ENCODE assay signal across 8 cellular contexts in genomic region chr10:84329094-84329611, GRCh38. TPM values are rescaled to one million over a fixed set of nuclear protein-coding genes. Genes with fewer than 3 reads are reported as not detected.
DNase-seq lines count a peak whose midpoint lies in the region; ATAC-seq and TF ChIP-seq lines count a peak whose summit lies in the region.

No MANE protein-coding gene starts in this region.

- in situ Hi-C loops in gastrocnemius medialis (cut with MboI; ENCODE audit: low sequenced_read_pairs in 4 of 4), result loop anchor here in 1 of 4 donors (25.0 kb wide), 1 partner anchor 192 kb away; the partner anchor contains the start of gene GHITM

- no peaks in the 10 kb centered on the region for H3K27me3 ChIP-seq in gastrocnemius medialis

- TF ChIP-seq CTCF in foreskin fibroblast (IDR thresholded peaks at IDR 0.05; ENCODE audit: low read depth, low read length), result no peak
- no peak for TF ChIP-seq CTCF in gastrocnemius medialis (IDR thresholded peaks at IDR 0.05 in 4 of 5, conservative IDR thresholded peaks at IDR 0.05 in 1 of 5)

- no peaks in the 10 kb centered on the region for H3K36me3 ChIP-seq in gastrocnemius medialis

- no peaks in the 10 kb centered on the region for H3K9me3 ChIP-seq in gastrocnemius medialis

- peak overlapping the region; percentile 76 to 97 (median 86) for H3K27ac ChIP-seq in gastrocnemius medialis

- H3K4me3 ChIP-seq in foreskin fibroblast (ENCODE audit: low read depth in 1 of 2, low read length in 2 of 2) (peak overlapping the region; percentile 63 to 94), gastrocnemius medialis (peak overlapping the region; percentile 51 to 92 (median 66))

- no peak for TF ChIP-seq POLR2A in gastrocnemius medialis (IDR thresholded peaks at IDR 0.05)

- DNase-seq in NCI-H1092 treated with DMSO at 0.1 percent for 48 hours (lab: John Stamatoyannopoulos, UW) (peak; percentile 1), NCI-H1092 (lab: John Stamatoyannopoulos, UW) (no peak), NCI-H526 treated with DMSO at 0.1 percent for 48 hours (lab: John Stamatoyannopoulos, UW) (peak; percentile 26), activated T-helper 1 cell treated with Interleukin-2 at 50 U/mL for 16 hours (ENCODE audit: low read depth) (peak; percentile 57), foreskin fibroblast (peak in 1 of 2 donors; percentile 58), gastrocnemius medialis (no peak), HuH-7.5 (ENCODE audit: low spot score) (no peak)

- peaks cover 32 to 41% of the 10 kb centered on the region in 2 donors for H3K4me1 ChIP-seq in gastrocnemius medialis

- intact Hi-C loops in gastrocnemius medialis (cut with DNase I; ENCODE audit: low total_unique reads), result loop anchor here (2.0 to 5.0 kb wide), 2 partner anchors 96 to 192 kb away; partner anchors contain the start of gene GHITM

- ATAC-seq in HG02610 (IDR thresholded peaks at IDR 0.05; ENCODE audit: unreplicated experiment) (peak; percentile 32), gastrocnemius medialis (no peak)

RNA-seq across cellular contexts. Expression of gene CCSER2, which starts 0.8 kb away (rescaled TPM):
- 10 to 100 TPM; 39.8 to 61.8 (median 49.2) TPM for total RNA-seq in gastrocnemius medialis

Comparison
In these comparisons a context has a peak if more than half of its experiments do, and no peak if none do; other contexts are left out.
1. DNase-seq: peak in NCI-H1092 treated with DMSO at 0.1 percent for 48 hours (single experiment), NCI-H526 treated with DMSO at 0.1 percent for 48 hours (single experiment) and activated T-helper 1 cell treated with Interleukin-2 at 50 U/mL for 16 hours (single experiment); none in NCI-H1092 (single experiment), gastrocnemius medialis (0 of 2) and HuH-7.5 (single experiment).